24 cellular contexts compared by ENCODE assay signal in the genomic region with DNA sequence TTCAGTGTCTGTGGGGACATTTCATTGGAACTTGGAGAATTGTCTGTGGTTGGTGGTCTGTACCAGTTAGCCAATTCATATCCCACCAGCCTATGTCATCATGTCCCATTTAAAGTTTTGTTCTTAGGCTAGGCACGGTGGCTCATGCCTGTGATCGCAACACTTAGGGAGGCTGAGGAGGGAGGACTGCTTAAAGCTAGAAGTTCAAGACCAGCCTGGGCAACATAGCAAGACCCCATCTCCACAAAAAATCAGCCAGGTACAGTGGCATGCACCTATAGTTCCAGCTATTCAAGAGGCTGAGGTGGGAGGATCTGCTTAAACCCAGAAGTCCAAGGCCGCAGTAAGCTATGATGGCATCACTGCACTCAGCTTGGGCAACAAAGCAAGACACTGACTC. TPM values are rescaled to one million over a fixed set of nuclear protein-coding genes. Genes with fewer than 3 reads are reported as not detected.
DNase-seq lines count a peak whose midpoint lies in the region; ATAC-seq, FAIRE-seq and TF ChIP-seq lines count a peak whose summit lies in the region.
"Had no signal": no experiment of that assay in that cellular context is flagged by ENCODE, and none has a peak within 500 bp of the region (broad histone marks: within the 10 kb centered on the region; RNA-seq: fewer than 3 reads in every experiment).

No MANE protein-coding gene starts in this region.

- in situ Hi-C loops in IMR-90 (cut with MboI; ENCODE audit: low sequenced_read_pairs) = no loop called here
- in situ Hi-C loops in HepG2 (cut with HindIII; ENCODE audit: extremely low pct_ligation_motif_present, low pct_unique_long_range_greater_than_20kb) = no loop called here

- peak overlapping the region; percentile 33; the same call in 1 of the 3 replicates for H2BK15ac ChIP-seq in IMR-90 (ENCODE audit: low read depth, low read length)

- H3K36me3 Mint-ChIP-seq in CD8-positive, alpha-beta T cell = no peaks in the 10 kb centered on the region

- no peak overlapping the region for H3K4me3 ChIP-seq in IMR-90 (ENCODE audit: insufficient read depth, low read depth, low read length)
- H3K4me3 ChIP-seq in coronary artery = no peak overlapping the region
- no peak overlapping the region for H3K4me3 ChIP-seq in HepG2 (replicated peaks in 1 of 3; ENCODE audit: insufficient read depth in 1 of 3, low read depth in 2 of 3, low read length in 3 of 3)
- no peak overlapping the region for H3K4me3 ChIP-seq in CD8-positive, alpha-beta T cell (ENCODE audit: low read depth, low read length)
- H3K4me3 ChIP-seq: A549; BLaER1 treated with 17β-estradiol and CSF1 and Interleukin-3, amounts not matched to agents 10 nM and 100 nM; GM12878 had no signal

- H3K27ac ChIP-seq in IMR-90 (ENCODE audit: insufficient read depth, low read length) (no peak overlapping the region), coronary artery (no peak overlapping the region), HepG2 (ENCODE audit: extremely low read length, insufficient read depth, low read length) (no peak overlapping the region)
- H3K27ac ChIP-seq in CD8-positive, alpha-beta T cell (ENCODE audit: low read depth, low read length) = no peak overlapping the region
- H3K27ac ChIP-seq: 22Rv1; A549; BLaER1 treated with 17β-estradiol and CSF1 and Interleukin-3, amounts not matched to agents 10 nM and 100 nM; C4-2B had no signal

- H3K9me3 ChIP-seq in IMR-90 (ENCODE audit: control insufficient read depth, insufficient read depth, low read length) (no peaks in the 10 kb centered on the region), HepG2 (ENCODE audit: low read length) (no peaks in the 10 kb centered on the region)
- H3K9me3 ChIP-seq in CD8-positive, alpha-beta T cell (ENCODE audit: low read length) = no peaks in the 10 kb centered on the region

- H2AK5ac ChIP-seq in IMR-90 (ENCODE audit: low read depth, low read length) = no peak overlapping the region

- no peaks in the 10 kb centered on the region for H3K4me1 Mint-ChIP-seq in CD8-positive, alpha-beta T cell (ENCODE audit: low read depth)
- H3K4me1 Mint-ChIP-seq: B cell; CD8-positive, alpha-beta memory T cell had no signal

- no peak for TF ChIP-seq CTCF in IMR-90 (conservative IDR thresholded peaks at IDR 0.05; ENCODE audit: low read depth, low read length)
- TF ChIP-seq CTCF in coronary artery (IDR thresholded peaks at IDR 0.05) = no peak
- no peak for TF ChIP-seq CTCF in HepG2 (CRISPR knock-in tag; IDR thresholded peaks at IDR 0.05)
- no peak for TF ChIP-seq CTCF in CD8-positive, alpha-beta T cell (IDR thresholded peaks at IDR 0.05)

- H4K91ac ChIP-seq in IMR-90 (ENCODE audit: insufficient read depth, low read depth, low read length) = no peak overlapping the region

- dilution Hi-C loops in IMR-90 (cut with HindIII; ENCODE audit: low sequenced_read_pairs, unreplicated experiment) = no loop called here

- no peak overlapping the region for H4K8ac ChIP-seq in IMR-90 (ENCODE audit: low read depth in 2 of 2, low read length in 2 of 2)

- H3K36me3 ChIP-seq in IMR-90 (ENCODE audit: control insufficient read depth, insufficient read depth, low read length) (no peaks in the 10 kb centered on the region), HepG2 (replicated peaks in 1 of 2; ENCODE audit: control insufficient read depth in 1 of 2, insufficient read depth in 2 of 2, low read length in 2 of 2) (no peaks in the 10 kb centered on the region)
- H3K36me3 ChIP-seq in CD8-positive, alpha-beta T cell (ENCODE audit: insufficient read depth, low read length) = no peaks in the 10 kb centered on the region
- H3K36me3 ChIP-seq: BLaER1 treated with 17β-estradiol and CSF1 and Interleukin-3, amounts not matched to agents 10 nM and 100 nM had no signal

- no peaks in the 10 kb centered on the region for H3K9me3 Mint-ChIP-seq in CD8-positive, alpha-beta T cell
- H3K9me3 Mint-ChIP-seq: CD4-positive, alpha-beta T cell; CD8-positive, alpha-beta memory T cell had no signal

- no peak overlapping the region for H3K4me2 ChIP-seq in IMR-90 (ENCODE audit: low read depth, low read length)
- no peak overlapping the region for H3K4me2 ChIP-seq in HepG2 (ENCODE audit: low read depth, low read length)
- H3K4me2 ChIP-seq: A549; BLaER1 treated with 17β-estradiol and CSF1 and Interleukin-3, amounts not matched to agents 10 nM and 100 nM had no signal

- no peak overlapping the region for H2BK120ac ChIP-seq in IMR-90 (ENCODE audit: low read depth, low read length)

- TF ChIP-seq RAD21 in IMR-90 (IDR thresholded peaks at IDR 0.05; ENCODE audit: low read length) = no peak
- TF ChIP-seq RAD21 in HepG2 (CRISPR knock-in tag; IDR thresholded peaks at IDR 0.05) = no peak

- H2BK20ac ChIP-seq in IMR-90 (ENCODE audit: low read depth, low read length) = no peak overlapping the region

- H4K5ac ChIP-seq in IMR-90 (ENCODE audit: low read depth, low read length) = no peak overlapping the region

- no peak for ATAC-seq in IMR-90 (ENCODE audit: low read depth)
- no peak for ATAC-seq in HepG2
- ATAC-seq in CD8-positive, alpha-beta T cell = no peak
- ATAC-seq: A549, GM12878 had no signal

- H3K79me1 ChIP-seq in IMR-90 (ENCODE audit: low read depth in 1 of 2, low read length in 2 of 2) = 0 out of 4 replicates have a peak, but pooled peaks cover 0 to 4% of the 10 kb centered on the region in 2 experiments

- H4K20me1 ChIP-seq in IMR-90 (ENCODE audit: insufficient read depth, low read length) = no peaks in the 10 kb centered on the region
- H4K20me1 ChIP-seq in HepG2 (ENCODE audit: insufficient read depth, low read length) = no peaks in the 10 kb centered on the region
- H4K20me1 ChIP-seq: BLaER1 treated with 17β-estradiol and CSF1 and Interleukin-3, amounts not matched to agents 10 nM and 100 nM had no signal

- CTCF ChIA-PET in IMR-90 (lab: Yijun Ruan, JAX) (no interaction called here), HepG2 (lab: Yijun Ruan, JAX; ENCODE audit: low intra/inter-chr PET ratio, low total read pairs) (no interaction called here)
- CTCF ChIA-PET in CD8-positive, alpha-beta T cell (lab: Charles Lee) = interaction anchor here (0.7 kb wide), 1 partner anchor 32 kb away, joined by 3 read pairs; no protein-coding TSS in a partner anchor

- peaks cover 14% of the 10 kb centered on the region for H3K27me3 Mint-ChIP-seq in CD8-positive, alpha-beta T cell (ENCODE audit: low read depth)

- H3K9ac ChIP-seq in IMR-90 (ENCODE audit: low read depth, low read length) (no peak overlapping the region), HepG2 (ENCODE audit: insufficient read depth, low read depth, low read length) (no peak overlapping the region)
- H3K9ac ChIP-seq: BLaER1 treated with 17β-estradiol and CSF1 and Interleukin-3, amounts not matched to agents 10 nM and 100 nM had no signal

- BruUV-seq in IMR-90 (replicated peaks; lab: Mats Ljungman, UMichigan) (no TSS peak), HepG2 (replicated peaks; lab: Mats Ljungman, UMichigan) (no TSS peak)

- no peak overlapping the region for H3K4me3 Mint-ChIP-seq in CD8-positive, alpha-beta T cell
- H3K4me3 Mint-ChIP-seq: B cell; CD4-positive, alpha-beta T cell; CD8-positive, alpha-beta memory T cell had no signal

- intact Hi-C loops in IMR-90 (cut with micrococcal nuclease) = no loop called here
- intact Hi-C loops in HepG2 (cut with micrococcal nuclease; ENCODE audit: unreplicated experiment) = no loop called here
- intact Hi-C loops in CD8-positive, alpha-beta T cell (cut with DNase I, micrococcal nuclease) = no loop called here

- H3K23ac ChIP-seq in IMR-90 (ENCODE audit: low read depth, low read length) = no peak overlapping the region

- no peak overlapping the region for H3K27ac Mint-ChIP-seq in CD8-positive, alpha-beta T cell
- H3K27ac Mint-ChIP-seq: B cell; CD4-positive, alpha-beta T cell; CD8-positive, alpha-beta memory T cell had no signal

- H3K4me1 ChIP-seq in IMR-90 (ENCODE audit: control insufficient read depth, insufficient read depth, low read length) = peaks cover 8% of the 10 kb centered on the region; the same call in 1 of the 2 replicates
- peaks cover 5% of the 10 kb centered on the region; the same call in 1 of the 2 replicates for H3K4me1 ChIP-seq in HepG2 (ENCODE audit: insufficient read depth, low read length)
- H3K4me1 ChIP-seq in CD8-positive, alpha-beta T cell (ENCODE audit: insufficient read depth, low read length) = no peaks in the 10 kb centered on the region

- POLR2A ChIA-PET in IMR-90 (lab: Charles Lee; ENCODE audit: unreplicated experiment) (no interaction called here), HepG2 (lab: Yijun Ruan, JAX) (no interaction called here)
- POLR2A ChIA-PET in CD8-positive, alpha-beta T cell (lab: Charles Lee) = no interaction called here

- H2AFZ ChIP-seq in IMR-90 (replicated peaks; ENCODE audit: low read length, poor library complexity) (no peak overlapping the region), HepG2 (ENCODE audit: low read length) (no peak overlapping the region)

- no CpG with 5 or more reads among the region's 3 CpGs for WGBS in IMR-90 (ENCODE audit: extremely low coverage in 2 of 2, insufficient read length in 1 of 2), 2 experiments
- WGBS in HepG2 (ENCODE audit: low lambda C conversion rate) = 62% methylated on average over 3 of the region's 3 CpGs

- no peak overlapping the region for H3K18ac ChIP-seq in IMR-90 (ENCODE audit: low read depth, low read length)

- no peak overlapping the region for H2AK9ac ChIP-seq in IMR-90 (replicated peaks; ENCODE audit: low read depth, low read length, poor library complexity)

- H3K27me3 ChIP-seq in IMR-90 (ENCODE audit: control insufficient read depth, insufficient read depth, low read length) = 0 out of 2 replicates have a peak, but pooled peaks cover 1% of the 10 kb centered on the region
- peaks cover 0 to 6% of the 10 kb centered on the region in 2 experiments; a peak in 1 of 5 replicates for H3K27me3 ChIP-seq in HepG2 (ENCODE audit: control insufficient read depth in 1 of 2, insufficient read depth in 2 of 2, low read length in 2 of 2)
- no peaks in the 10 kb centered on the region for H3K27me3 ChIP-seq in CD8-positive, alpha-beta T cell (ENCODE audit: insufficient read depth, low read length)
- H3K27me3 ChIP-seq: BLaER1 treated with 17β-estradiol and CSF1 and Interleukin-3, amounts not matched to agents 10 nM and 100 nM had no signal

- H3K14ac ChIP-seq in IMR-90 (replicated peaks; ENCODE audit: low read depth, low read length) = no peak overlapping the region

- TF ChIP-seq POLR2A in IMR-90 (IDR thresholded peaks at IDR 0.05; ENCODE audit: low read depth, low read length) (no peak), HepG2 (IDR thresholded peaks at IDR 0.05; ENCODE audit: insufficient read depth in 1 of 2, low read depth in 2 of 2, low read length in 2 of 2) (no peak)

- DNase-seq in IMR-90 = no peak
- DNase-seq in coronary artery (ENCODE audit: low spot score) = peak; percentile 3
- no peak for DNase-seq in HepG2 (ENCODE audit: low spot score)
- no peak for DNase-seq in CD8-positive, alpha-beta T cell
- DNase-seq in NCI-H1417 treated with DMSO at 0.1 percent for 48 hours (lab: John Stamatoyannopoulos, UW) = no peak
- DNase-seq: AML-193; CD4-positive, alpha-beta T cell; CD8-positive, alpha-beta memory T cell; COR-L47; DMS 273 treated with DMSO at 0.1 percent for 48 hours; DMS153; DMS53; DMS79; DND-41; EL; GDM1 had no signal

- no peak overlapping the region for H3K4ac ChIP-seq in IMR-90 (ENCODE audit: low read depth, low read length)

- H3K9me1 ChIP-seq in IMR-90 (ENCODE audit: insufficient read depth, low read length) = peaks cover 9% of the 10 kb centered on the region

- TF ChIP-seq EP300 in HepG2 (IDR thresholded peaks at IDR 0.05; ENCODE audit: low read depth in 2 of 2, low read length in 2 of 2) (no peak), HepG2 (CRISPR knock-in tag; IDR thresholded peaks at IDR 0.05; ENCODE audit: borderline replicate concordance) (no peak)

- no peak for FAIRE-seq in HepG2 (lab: Jason Lieb, UNC)
- FAIRE-seq: A549, GM12878, GM12892, GM18507 had no signal

- no peak overlapping the region for H2BK5ac ChIP-seq in IMR-90 (ENCODE audit: low read depth, low read length, poor library complexity, severe bottlenecking)

- no peak overlapping the region for H3K56ac ChIP-seq in IMR-90 (ENCODE audit: extremely low read depth, insufficient read depth, low read length)

- H3K79me2 ChIP-seq in HepG2 (ENCODE audit: insufficient read depth, low read length) = no peaks in the 10 kb centered on the region

RNA-seq across cellular contexts. Expression of gene CCND1, which starts 55.6 kb away (rescaled TPM):
- total RNA-seq in IMR-90 (2012; rRNA removed) (717 and 748 TPM in 2 replicates), HepG2 (2016; rRNA removed; fragmentation: Illumina TruSeq; extraction: Trizol) (107 and 117 TPM in 2 replicates)
- polyA plus RNA-seq in IMR-90 (2012; rRNA removed) (481 and 872 TPM in 2 replicates), HepG2 (2011; rRNA removed) (126 and 136 TPM in 2 replicates)
- polyA plus RNA-seq in IMR-90 (2012; cell fraction: cytosol; rRNA removed) = 498 and 688 TPM in 2 replicates
- polyA plus RNA-seq in IMR-90 (2012; cell fraction: nucleus; rRNA removed; ENCODE audit: low replicate concordance) = 405 and 823 TPM in 2 replicates
- 18.0 and 19.0 TPM in 2 replicates for total RNA-seq in HepG2 (2016; cell fraction: cytosol; rRNA removed; fragmentation: Illumina TruSeq; extraction: Trizol; ENCODE audit: low read depth)
- 91.6 and 108 TPM in 2 replicates for total RNA-seq in HepG2 (2016; cell fraction: insoluble cytoplasmic fraction; rRNA removed; fragmentation: Illumina TruSeq; extraction: Trizol)
- 58.9 and 60.9 TPM in 2 replicates for total RNA-seq in HepG2 (2016; cell fraction: membrane; rRNA removed; fragmentation: Illumina TruSeq; extraction: Trizol)
- 68.6 and 72.9 TPM in 2 replicates for total RNA-seq in HepG2 (2016; cell fraction: nucleus; rRNA removed; fragmentation: Illumina TruSeq; extraction: Trizol)
- 73.2 and 112 TPM in 2 replicates for polyA plus RNA-seq in HepG2 (2011; cell fraction: cytosol; rRNA removed)
- 161 and 292 TPM in 2 replicates for polyA plus RNA-seq in HepG2 (2011; cell fraction: nucleus; rRNA removed)
- 60.9 and 65.2 TPM in 2 replicates for polyA plus RNA-seq in HepG2 (2012)
- polyA plus RNA-seq in HepG2 (2016; cell fraction: cytosol; fragmentation: Illumina TruSeq; extraction: Trizol; ENCODE audit: low read depth) = 10.4 and 11.6 TPM in 2 replicates
- polyA plus RNA-seq in HepG2 (2016; cell fraction: insoluble cytoplasmic fraction; fragmentation: Illumina TruSeq; extraction: Trizol; ENCODE audit: low read depth) = 75.4 and 106 TPM in 2 replicates
- polyA plus RNA-seq in HepG2 (2016; cell fraction: membrane; fragmentation: Illumina TruSeq; extraction: Trizol; ENCODE audit: low read depth) = 24.6 and 25.9 TPM in 2 replicates
- 90.1 and 100 TPM in 2 replicates for polyA plus RNA-seq in HepG2 (2016; cell fraction: nucleus; fragmentation: Illumina TruSeq; extraction: Trizol; ENCODE audit: insufficient read depth, low read depth)
- 30.5 and 379 TPM in 2 replicates for polyA minus RNA-seq in HepG2 (2011; rRNA and poly(A)+ RNA removed; ENCODE audit: low replicate concordance)
- 191 and 225 TPM in 2 replicates for polyA minus RNA-seq in HepG2 (2011; cell fraction: cytosol; rRNA and poly(A)+ RNA removed)
- 120 and 156 TPM in 2 replicates for polyA minus RNA-seq in HepG2 (2011; cell fraction: nucleus; rRNA and poly(A)+ RNA removed)
- 1 to 10 TPM; 6.6 to 7.1 TPM for total RNA-seq in CD8-positive, alpha-beta T cell
